31 cellular contexts compared by ENCODE assay signal in genomic region chr3:23823620-23824019, GRCh38.
"Had no signal": no experiment of that assay in that cellular context is flagged by ENCODE, and none has a peak within 500 bp of the region (broad histone marks: within the 10 kb centered on the region; RNA-seq: fewer than 3 reads in every experiment).

No MANE protein-coding gene starts in this region.

- H3K27me3 Mint-ChIP-seq: activated CD4-positive, alpha-beta memory T cell treated with anti-CD3 and anti-CD28 coated beads for 36 hours; activated CD4-positive, alpha-beta T cell treated with anti-CD3 and anti-CD28 coated beads, Interleukin-2, amount 10 ng/mL, durations not matched to agents 24 days and 14 days; activated naive CD4-positive, alpha-beta T cell treated with anti-CD3 and anti-CD28 coated beads, Interleukin-2, amount 10 ng/mL, durations not matched to agents 7 days and 5 days; activated naive CD8-positive, alpha-beta T cell treated with anti-CD3 and anti-CD28 coated beads, Interleukin-2, amount 10 ng/mL, durations not matched to agents 7 days and 5 days; activated T-cell treated with anti-CD3 and anti-CD28 coated beads, Interleukin-2, amount 50 U/mL, for 24 hours; brain; effector memory CD8-positive, alpha-beta T cell; naive B cell; progenitor cell of endocrine pancreas; stimulated activated naive CD8-positive, alpha-beta T cell treated with anti-CD3 and anti-CD28 coated beads, Interleukin-15, amount 100 ng/mL, for 72 hours had no signal

- H3K4me2 ChIP-seq: hepatocyte had no signal

- H3K36me3 ChIP-seq: ascending aorta, colonic mucosa, gastroesophageal sphincter, ovary, right lobe of liver, tibial artery, upper lobe of right lung had no signal

- H3K27me3 ChIP-seq: ascending aorta, cardiac muscle cell, colonic mucosa, gastroesophageal sphincter, hepatocyte, neutrophil, ovary, right lobe of liver, tibial artery, upper lobe of right lung had no signal

- H3K9me3 Mint-ChIP-seq: activated CD4-positive, alpha-beta memory T cell treated with anti-CD3 and anti-CD28 coated beads for 36 hours; activated CD4-positive, alpha-beta T cell treated with anti-CD3 and anti-CD28 coated beads, Interleukin-2, amount 10 ng/mL, durations not matched to agents 24 days and 14 days; activated naive CD4-positive, alpha-beta T cell treated with anti-CD3 and anti-CD28 coated beads, Interleukin-2, amount 10 ng/mL, durations not matched to agents 7 days and 5 days; activated naive CD8-positive, alpha-beta T cell treated with anti-CD3 and anti-CD28 coated beads, Interleukin-2, amount 10 ng/mL, durations not matched to agents 7 days and 5 days; activated T-cell treated with anti-CD3 and anti-CD28 coated beads, Interleukin-2, amount 50 U/mL, for 24 hours; brain; effector memory CD8-positive, alpha-beta T cell; mesothelial cell of epicardium; nephron progenitor cell; stimulated activated naive CD8-positive, alpha-beta T cell treated with anti-CD3 and anti-CD28 coated beads, Interleukin-15, amount 100 ng/mL, for 72 hours had no signal

- H3K27ac Mint-ChIP-seq: activated CD4-positive, alpha-beta memory T cell treated with anti-CD3 and anti-CD28 coated beads for 36 hours; activated CD4-positive, alpha-beta T cell treated with anti-CD3 and anti-CD28 coated beads, Interleukin-2, amount 10 ng/mL, durations not matched to agents 24 days and 14 days; activated naive CD4-positive, alpha-beta T cell treated with anti-CD3 and anti-CD28 coated beads, Interleukin-2, amount 10 ng/mL, durations not matched to agents 7 days and 5 days; activated naive CD8-positive, alpha-beta T cell treated with anti-CD3 and anti-CD28 coated beads, Interleukin-2, amount 10 ng/mL, durations not matched to agents 7 days and 5 days; activated T-cell treated with anti-CD3 and anti-CD28 coated beads, Interleukin-2, amount 50 U/mL, for 24 hours; brain; effector memory CD8-positive, alpha-beta T cell; mesothelial cell of epicardium; nephron progenitor cell; progenitor cell of endocrine pancreas; stimulated activated naive CD8-positive, alpha-beta T cell treated with anti-CD3 and anti-CD28 coated beads, Interleukin-15, amount 100 ng/mL, for 72 hours had no signal

- H3K4me3 Mint-ChIP-seq: activated CD4-positive, alpha-beta memory T cell treated with anti-CD3 and anti-CD28 coated beads for 36 hours; activated CD4-positive, alpha-beta T cell treated with anti-CD3 and anti-CD28 coated beads, Interleukin-2, amount 10 ng/mL, durations not matched to agents 24 days and 14 days; activated naive CD4-positive, alpha-beta T cell treated with anti-CD3 and anti-CD28 coated beads, Interleukin-2, amount 10 ng/mL, durations not matched to agents 7 days and 5 days; activated naive CD8-positive, alpha-beta T cell treated with anti-CD3 and anti-CD28 coated beads, Interleukin-2, amount 10 ng/mL, durations not matched to agents 7 days and 5 days; activated T-cell treated with anti-CD3 and anti-CD28 coated beads, Interleukin-2, amount 50 U/mL, for 24 hours; brain; effector memory CD8-positive, alpha-beta T cell; mesothelial cell of epicardium; nephron progenitor cell; stimulated activated naive CD8-positive, alpha-beta T cell treated with anti-CD3 and anti-CD28 coated beads, Interleukin-15, amount 100 ng/mL, for 72 hours had no signal

- DNase-seq: activated CD4-positive, alpha-beta memory T cell treated with anti-CD3 and anti-CD28 coated beads for 36 hours; activated CD4-positive, alpha-beta T cell treated with anti-CD3 and anti-CD28 coated beads, Interleukin-2, amount 10 ng/mL, durations not matched to agents 24 days and 14 days; activated CD4-positive, CD25-positive, alpha-beta regulatory T cell treated with anti-CD3 and anti-CD28 coated beads, Interleukin-2, amount 50 U/mL, for 72 hours; activated CD8-positive, alpha-beta memory T cell treated with anti-CD3 and anti-CD28 coated beads, Interleukin-2, amount 50 U/mL, for 48 hours; activated gamma-delta T cell; activated naive CD4-positive, alpha-beta T cell treated with anti-CD3 and anti-CD28 coated beads, Interleukin-2, amount 10 ng/mL, durations not matched to agents 7 days and 5 days; activated naive CD8-positive, alpha-beta T cell treated with anti-CD3 and anti-CD28 coated beads, Interleukin-2, amount 10 ng/mL, durations not matched to agents 7 days and 5 days; activated T-cell treated with anti-CD3 and anti-CD28 coated beads, Interleukin-2, amount 50 U/mL, for 24 hours; cerebellar nuclear complex; colonic mucosa; effector memory CD8-positive, alpha-beta T cell; erythroblast; islet precursor cell; left ventricle myocardium superior; naive B cell; nephron progenitor cell; ovary; right lobe of liver; stimulated activated CD4-positive, alpha-beta T cell treated with anti-CD3 and anti-CD28 coated beads, Interleukin-12 subunit alpha, Interleukin-12 subunit beta, amount 100 ng/mL, for 4 hours; stimulated activated CD4-positive, alpha-beta T cell treated with anti-CD3 and anti-CD28 coated beads, Interleukin-4, amount 100 ng/mL, for 1 hour; stimulated activated naive CD8-positive, alpha-beta T cell treated with anti-CD3 and anti-CD28 coated beads, Interleukin-15, amount 100 ng/mL, for 72 hours; tibial artery; upper lobe of right lung had no signal

- H2AFZ ChIP-seq: hepatocyte had no signal

- H3K4me1 ChIP-seq: colonic mucosa had no signal

- H3K4me3 ChIP-seq: ascending aorta, cardiac muscle cell, colonic mucosa, gastroesophageal sphincter, hepatocyte, ovary, right lobe of liver, tibial artery, upper lobe of right lung had no signal

- ATAC-seq: effector memory CD8-positive, alpha-beta T cell; gastroesophageal sphincter; left ventricle myocardium superior; right lobe of liver; stimulated activated naive CD8-positive, alpha-beta T cell treated with anti-CD3 and anti-CD28 coated beads, Interleukin-15, amount 100 ng/mL, for 72 hours; upper lobe of right lung had no signal

- H3K9me3 ChIP-seq: ascending aorta, colonic mucosa, gastroesophageal sphincter, neutrophil, ovary, right lobe of liver, tibial artery, upper lobe of right lung had no signal

- H3K27ac ChIP-seq: ascending aorta, cardiac muscle cell, colonic mucosa, gastroesophageal sphincter, hepatocyte, neutrophil, ovary, right lobe of liver, tibial artery, upper lobe of right lung had no signal
